ENCODE assay signal across 35 cellular contexts in genomic region chr7:151209588-151209987, GRCh38. TPM values are rescaled to one million over a fixed set of nuclear protein-coding genes. Genes with fewer than 3 reads are reported as not detected.
"Had no signal": no experiment of that assay in that cellular context is flagged by ENCODE, and none has a peak within 500 bp of the region (broad histone marks: within the 10 kb centered on the region; RNA-seq: fewer than 3 reads in every experiment).

No MANE protein-coding gene starts in this region.

- H3K27me3 ChIP-seq: adrenal gland, body of pancreas had no signal

- H3K27me3 Mint-ChIP-seq: activated CD4-positive, alpha-beta memory T cell treated with anti-CD3 and anti-CD28 coated beads, Interleukin-2, amount 10 ng/mL, durations not matched to agents 7 days and 5 days had no signal

- DNase-seq: activated CD4-positive, alpha-beta memory T cell treated with anti-CD3 and anti-CD28 coated beads, Interleukin-2, amount 10 ng/mL, durations not matched to agents 7 days and 5 days; activated CD4-positive, alpha-beta T cell treated with anti-CD3 and anti-CD28 coated beads for 1 hour; activated CD4-positive, alpha-beta T cell treated with anti-CD3 and anti-CD28 coated beads for 48 hours; activated CD4-positive, CD25-positive, alpha-beta regulatory T cell; activated CD8-positive, alpha-beta memory T cell treated with anti-CD3 and anti-CD28 coated beads, Interleukin-2, amount 50 U/mL, for 4 hours; activated gamma-delta T cell treated with Interleukin-2 at 50 U/mL for 16 hours; activated naive CD4-positive, alpha-beta T cell treated with anti-CD3 and anti-CD28 coated beads for 36 hours; activated T-cell treated with anti-CD3 and anti-CD28 coated beads for 4 hours; activated T-cell treated with anti-CD3 and anti-CD28 coated beads, Interleukin-2, amount 50 U/mL, for 4 hours; adrenal gland; body of pancreas; MM.1S; MV-4-11; NCI-H1092; NCI-H1436 treated with DMSO at 0.1 percent for 48 hours; NCI-H1694 treated with DMSO at 0.1 percent for 48 hours; NCI-H2029; NCI-H345; NCI-H524 treated with DMSO at 0.1 percent for 48 hours; SHP77 treated with DMSO at 0.1 percent for 48 hours; SK-N-SH; T-helper 9 cell had no signal

- ATAC-seq: activated naive CD4-positive, alpha-beta T cell treated with anti-CD3 and anti-CD28 coated beads, Interleukin-2, amount 50 U/mL, for 72 hours; activated T-cell treated with anti-CD3 and anti-CD28 coated beads, Interleukin-2, amount 50 U/mL, for 4 hours; body of pancreas; Panc1 had no signal

- H3K4me3 ChIP-seq: adrenal gland, body of pancreas, breast epithelium, SJSA1 had no signal

- H3K4me3 Mint-ChIP-seq: activated CD4-positive, alpha-beta memory T cell treated with anti-CD3 and anti-CD28 coated beads, Interleukin-2, amount 10 ng/mL, durations not matched to agents 7 days and 5 days; activated naive CD4-positive, alpha-beta T cell treated with anti-CD3 and anti-CD28 coated beads for 36 hours; activated T-cell treated with anti-CD3 and anti-CD28 coated beads, Interleukin-2, amount 50 U/mL, for 4 hours; activated T-helper 1 cell treated with anti-CD3 and anti-CD28 coated beads, Interleukin-12 subunit alpha, Interleukin-12 subunit beta, Interleukin-2, Interleukin-4 antibody, amounts not matched to agents 30 ng/mL and 10 ng/mL and 1 ng/mL, durations not matched to agents 14 hours and 24 hours and 36 hours; T-helper 1 cell treated with Interleukin-12 subunit alpha and Interleukin-12 subunit beta and Interleukin-4 antibody, amounts not matched to agents 30 μg/mL and 1 μg/mL, for 36 hours had no signal

- H3K27ac Mint-ChIP-seq: activated CD4-positive, alpha-beta memory T cell treated with anti-CD3 and anti-CD28 coated beads, Interleukin-2, amount 10 ng/mL, durations not matched to agents 7 days and 5 days; activated naive CD4-positive, alpha-beta T cell treated with anti-CD3 and anti-CD28 coated beads for 36 hours; activated naive CD4-positive, alpha-beta T cell treated with anti-CD3 and anti-CD28 coated beads, Interleukin-2, amount 50 U/mL, for 72 hours; activated T-helper 1 cell treated with anti-CD3 and anti-CD28 coated beads, Interleukin-12 subunit alpha, Interleukin-12 subunit beta, Interleukin-2, Interleukin-4 antibody, amounts not matched to agents 30 ng/mL and 10 ng/mL and 1 ng/mL, durations not matched to agents 14 hours and 24 hours and 36 hours; T-helper 1 cell treated with Interleukin-12 subunit alpha and Interleukin-12 subunit beta and Interleukin-4 antibody, amounts not matched to agents 30 μg/mL and 1 μg/mL, for 36 hours had no signal

- H3K4me2 ChIP-seq: KMS-11, SK-N-SH had no signal

- H3K9me3 ChIP-seq: adrenal gland, body of pancreas, breast epithelium, SJSA1, SK-N-SH had no signal

- H3K4me1 ChIP-seq: adrenal gland, body of pancreas, breast epithelium, SJSA1 had no signal

- H3K36me3 ChIP-seq: breast epithelium had no signal

- H3K27ac ChIP-seq: adrenal gland, body of pancreas, breast epithelium, KMS-11, SJSA1, VCaP had no signal

- H3K9me3 Mint-ChIP-seq: activated CD4-positive, alpha-beta memory T cell treated with anti-CD3 and anti-CD28 coated beads, Interleukin-2, amount 10 ng/mL, durations not matched to agents 7 days and 5 days; activated naive CD4-positive, alpha-beta T cell treated with anti-CD3 and anti-CD28 coated beads for 36 hours; activated naive CD4-positive, alpha-beta T cell treated with anti-CD3 and anti-CD28 coated beads, Interleukin-2, amount 50 U/mL, for 72 hours; activated T-cell treated with anti-CD3 and anti-CD28 coated beads, Interleukin-2, amount 50 U/mL, for 4 hours; activated T-helper 1 cell treated with anti-CD3 and anti-CD28 coated beads, Interleukin-12 subunit alpha, Interleukin-12 subunit beta, Interleukin-2, Interleukin-4 antibody, amounts not matched to agents 30 ng/mL and 10 ng/mL and 1 ng/mL, durations not matched to agents 14 hours and 24 hours and 36 hours; T-helper 1 cell treated with Interleukin-12 subunit alpha and Interleukin-12 subunit beta and Interleukin-4 antibody, amounts not matched to agents 30 μg/mL and 1 μg/mL, for 36 hours had no signal

- H3K9ac ChIP-seq: KMS-11, SK-N-SH had no signal

RNA-seq across cellular contexts. Expression of gene H2BK1, which starts 0.7 kb away (rescaled TPM):
- total RNA-seq: activated CD4-positive, alpha-beta memory T cell treated with anti-CD3 and anti-CD28 coated beads, Interleukin-2, amount 10 ng/mL, durations not matched to agents 7 days and 5 days; activated naive CD4-positive, alpha-beta T cell treated with anti-CD3 and anti-CD28 coated beads for 36 hours; activated T-cell treated with anti-CD3 and anti-CD28 coated beads, Interleukin-2, amount 50 U/mL, for 4 hours; activated T-helper 1 cell treated with anti-CD3 and anti-CD28 coated beads, Interleukin-12 subunit alpha, Interleukin-12 subunit beta, Interleukin-2, Interleukin-4 antibody, amounts not matched to agents 30 ng/mL and 10 ng/mL and 1 ng/mL, durations not matched to agents 14 hours and 24 hours and 36 hours; adrenal gland; astrocyte; body of pancreas; breast epithelium; cardiac septum; LHCN-M2; NCI-H460; RPMI7951; SJSA1 had no signal
- polyA plus RNA-seq: adrenal gland, SK-N-SH had no signal

RNA-seq across cellular contexts. Expression of gene ASB10, which starts 22.5 kb away (rescaled TPM):
- total RNA-seq: activated CD4-positive, alpha-beta memory T cell treated with anti-CD3 and anti-CD28 coated beads, Interleukin-2, amount 10 ng/mL, durations not matched to agents 7 days and 5 days; activated naive CD4-positive, alpha-beta T cell treated with anti-CD3 and anti-CD28 coated beads for 36 hours; activated naive CD4-positive, alpha-beta T cell treated with anti-CD3 and anti-CD28 coated beads, Interleukin-2, amount 50 U/mL, for 72 hours; activated T-cell treated with anti-CD3 and anti-CD28 coated beads, Interleukin-2, amount 50 U/mL, for 4 hours; activated T-helper 1 cell treated with anti-CD3 and anti-CD28 coated beads, Interleukin-12 subunit alpha, Interleukin-12 subunit beta, Interleukin-2, Interleukin-4 antibody, amounts not matched to agents 30 ng/mL and 10 ng/mL and 1 ng/mL, durations not matched to agents 14 hours and 24 hours and 36 hours; adrenal gland; astrocyte; body of pancreas; breast epithelium; LHCN-M2; NCI-H460; RPMI7951; SJSA1 had no signal
- polyA plus RNA-seq: adrenal gland, SK-N-SH had no signal
